1 cellular context compared by ENCODE assay signal in genomic region chr2:105800953-105801635, GRCh38.
TF ChIP-seq lines count a peak whose summit lies in the region.

No MANE protein-coding gene starts in this region.

TF ChIP-seq in HepG2, 621 proteins besides CTCF, POLR2A, EP300 and RAD21 (continued from another document and continues in another):
- TF ChIP-seq POGZ (CRISPR knock-in tag; IDR thresholded peaks at IDR 0.05) (peak; percentile 54; the same call in 1 of the 2 replicates), ZNF292 (CRISPR knock-in tag; IDR thresholded peaks at IDR 0.05; ENCODE audit: borderline replicate concordance, low read depth) (no peak), ZNF660 (CRISPR knock-in tag; IDR thresholded peaks at IDR 0.05; ENCODE audit: borderline replicate concordance, low read depth) (no peak), ETV5 (CRISPR knock-in tag; IDR thresholded peaks at IDR 0.05; ENCODE audit: borderline replicate concordance) (no peak), SAP130 (CRISPR knock-in tag; IDR thresholded peaks at IDR 0.05; ENCODE audit: low read depth) (peak; percentile 42; the same call in 1 of the 2 replicates), RERE (CRISPR knock-in tag; IDR thresholded peaks at IDR 0.05; ENCODE audit: low read depth) (no peak), ZNF136 (CRISPR knock-in tag; IDR thresholded peaks at IDR 0.05; ENCODE audit: low read depth) (no peak), ZBTB40 (IDR thresholded peaks at IDR 0.05) (no peak), ZBTB40 (CRISPR knock-in tag; IDR thresholded peaks at IDR 0.05) (peak; percentile 72; the same call in 1 of the 2 replicates), LCORL (IDR thresholded peaks at IDR 0.05) (no peak), LCORL (CRISPR knock-in tag; IDR thresholded peaks at IDR 0.05) (no peak), CBFB (CRISPR knock-in tag; IDR thresholded peaks at IDR 0.05) (no peak), ZNF407 (CRISPR knock-in tag; IDR thresholded peaks at IDR 0.05; ENCODE audit: not compliant biosample characterization) (no peak), REPIN1 (CRISPR knock-in tag; IDR thresholded peaks at IDR 0.05; ENCODE audit: borderline replicate concordance, low read depth) (no peak), SP5 (CRISPR knock-in tag; IDR thresholded peaks at IDR 0.05; ENCODE audit: borderline replicate concordance, low read depth) (no peak), GTF2F1 (IDR thresholded peaks at IDR 0.05; ENCODE audit: low read length) (no peak), HOXA3 (CRISPR knock-in tag; IDR thresholded peaks at IDR 0.05) (no peak), TFDP2 (CRISPR knock-in tag; IDR thresholded peaks at IDR 0.05) (peak; percentile 41; the same call in 1 of the 2 replicates), HOXD1 (CRISPR knock-in tag; IDR thresholded peaks at IDR 0.05) (no peak), FOSL1 (CRISPR knock-in tag; IDR thresholded peaks at IDR 0.05; ENCODE audit: borderline replicate concordance) (no peak), ZNF569 (CRISPR knock-in tag; IDR thresholded peaks at IDR 0.05; ENCODE audit: borderline replicate concordance) (no peak), CREBL2 (CRISPR knock-in tag; IDR thresholded peaks at IDR 0.05; ENCODE audit: borderline replicate concordance) (no peak), ZFP37 (CRISPR knock-in tag; IDR thresholded peaks at IDR 0.05; ENCODE audit: borderline replicate concordance) (no peak), SOX13 (IDR thresholded peaks at IDR 0.05) (peak; percentile 84), SOX13 (CRISPR knock-in tag; conservative IDR thresholded peaks at IDR 0.05 in 1 of 2, IDR thresholded peaks at IDR 0.05 in 1 of 2) (peak in 1 of 2 experiments; percentile 92; a peak in 2 of 4 replicates), XRCC5 (optimal IDR thresholded peaks at IDR 0.05; ENCODE audit: low read length) (no peak), DRAP1 (CRISPR knock-in tag; IDR thresholded peaks at IDR 0.05) (no peak), ZFP91 (CRISPR knock-in tag; IDR thresholded peaks at IDR 0.05; ENCODE audit: borderline replicate concordance) (peak; percentile 23; the same call in 1 of the 2 replicates), PHF8 (CRISPR knock-in tag; IDR thresholded peaks at IDR 0.05) (no peak)
